Comparison of ENCODE assay signal across 8 cellular contexts in genomic region chr9:69758981-69759477, GRCh38. TPM values are rescaled to one million over a fixed set of nuclear protein-coding genes. Genes with fewer than 3 reads are reported as not detected.
DNase-seq lines count a peak whose midpoint lies in the region; ATAC-seq, FAIRE-seq and TF ChIP-seq lines count a peak whose summit lies in the region.

No MANE protein-coding gene starts in this region.

- H3K36me3 ChIP-seq in K562 (ENCODE audit: control insufficient read depth, insufficient read depth, low read length) (peaks cover 22% of the 10 kb centered on the region), left lung (no peaks in the 10 kb centered on the region), thyroid gland (no peaks in the 10 kb centered on the region)

- peak; percentile 75 for FAIRE-seq in A204.1 (lab: Jason Lieb, UNC)
- FAIRE-seq in K562 (lab: Jason Lieb, UNC): no peak

- TSS peak; percentile 43 for BruUV-seq in K562 (replicated peaks; lab: Mats Ljungman, UMichigan)

- TF ChIP-seq CTCF in K562 (IDR thresholded peaks at IDR 0.05 in 2 of 3, conservative IDR thresholded peaks at IDR 0.05 in 1 of 3; ENCODE audit: insufficient read depth in 2 of 3, low read depth in 1 of 3, low read length in 3 of 3) (no peak), left lung (IDR thresholded peaks at IDR 0.05) (no peak), thyroid gland (IDR thresholded peaks at IDR 0.05) (no peak)

- TF ChIP-seq POLR2A in K562 (conservative IDR thresholded peaks at IDR 0.05) (no peak), thyroid gland (IDR thresholded peaks at IDR 0.05) (no peak)

- H3K9ac ChIP-seq in K562 (ENCODE audit: insufficient read depth in 1 of 2, low read depth in 2 of 2, low read length in 2 of 2): peak overlapping the region; percentile 91 to 92

- peaks cover 56% of the 10 kb centered on the region for H3K79me2 ChIP-seq in K562 (ENCODE audit: control insufficient read depth, insufficient read depth, low read length)

- in situ Hi-C loops in K562 (cut with MboI): no loop called here

- no peaks in the 10 kb centered on the region for H3K9me1 ChIP-seq in K562 (ENCODE audit: control insufficient read depth, insufficient read depth, low read length)

- peak; percentile 27 for DNase-seq in Jurkat, Clone E6-1 (ENCODE audit: low read depth, low spot score)
- DNase-seq in K562 (ENCODE audit: extremely low read depth in 1 of 4, low spot score in 3 of 4): peak in 1 of 4 experiments; percentile 4
- no peak for DNase-seq in left lung
- no peak for DNase-seq in thyroid gland
- DNase-seq in NCI-H187 treated with DMSO at 0.1 percent for 48 hours (lab: John Stamatoyannopoulos, UW): no peak

- no peaks in the 10 kb centered on the region for H4K20me1 ChIP-seq in K562 (replicated peaks; ENCODE audit: control insufficient read depth, insufficient read depth, low read length)

- TF ChIP-seq EP300 in K562 (IDR thresholded peaks at IDR 0.05; ENCODE audit: low read length): no peak

- H3K9me3 ChIP-seq in K562 (replicated peaks; ENCODE audit: control insufficient read depth, insufficient read depth, low read depth, low read length) (no peaks in the 10 kb centered on the region), left lung (no peaks in the 10 kb centered on the region), thyroid gland (no peaks in the 10 kb centered on the region)

- POLR2A ChIA-PET in K562 (lab: Yijun Ruan, JAX): no interaction called here

- WGBS in K562 (ENCODE audit: insufficient coverage, low coverage, missing lambda C conversion rate): 0% methylated on average over 6 of the region's 8 CpGs
- 0 to 2% methylated on average over 8 of the region's 8 CpGs for WGBS in thyroid gland, 2 donors

- H3K4me1 ChIP-seq in K562 (replicated peaks in 1 of 2; ENCODE audit: control insufficient read depth in 2 of 2, insufficient read depth in 2 of 2, low read length in 2 of 2) (peaks cover 0 to 4% of the 10 kb centered on the region in 2 experiments; a peak in 4 of 5 replicates), left lung (peaks cover 2 to 32% of the 10 kb centered on the region in 2 donors), thyroid gland (peaks cover 0 to 4% of the 10 kb centered on the region in 2 donors)

- H3K4me3 ChIP-seq in Jurkat, Clone E6-1 (ENCODE audit: low read length): peak overlapping the region; percentile 87
- H3K4me3 ChIP-seq in K562: peak overlapping the region; percentile 71
- H3K4me3 ChIP-seq in left lung: peak overlapping the region; percentile 59 to 86
- peak overlapping the region; percentile 8 to 92 (median 13) for H3K4me3 ChIP-seq in thyroid gland (replicated peaks in 1 of 3)

- no peak for TF ChIP-seq RAD21 in K562 (CRISPR knock-in tag; conservative IDR thresholded peaks at IDR 0.05 in 1 of 2, IDR thresholded peaks at IDR 0.05 in 1 of 2)

- no peaks in the 10 kb centered on the region for H3K27me3 ChIP-seq in K562 (ENCODE audit: control insufficient read depth in 2 of 2, insufficient read depth in 2 of 2, low read length in 2 of 2)
- H3K27me3 ChIP-seq in left lung: no peaks in the 10 kb centered on the region
- H3K27me3 ChIP-seq in thyroid gland: no peaks in the 10 kb centered on the region

- ATAC-seq in GM18867 (IDR thresholded peaks at IDR 0.05; ENCODE audit: unreplicated experiment) (peak; percentile 3), K562 (peak; percentile 12; the same call in 2 of the 3 replicates), left lung (peak; percentile 2), HG02571 (IDR thresholded peaks at IDR 0.05; ENCODE audit: unreplicated experiment) (no peak)

- CTCF ChIA-PET in K562 (lab: Yijun Ruan, JAX; ENCODE audit: low intra/inter-chr PET ratio): no interaction called here

- H3K27ac ChIP-seq in K562 (ENCODE audit: extremely low read depth, low read depth, low read length) (peak overlapping the region; percentile 88), left lung (peak overlapping the region; percentile 98 to 99), thyroid gland (peak overlapping the region; percentile 77 to 95 (median 87))

- H2AFZ ChIP-seq in K562 (ENCODE audit: low read depth, low read length): peak overlapping the region; percentile 85

- H3K4me2 ChIP-seq in K562 (ENCODE audit: insufficient read depth, low read length): peak overlapping the region; percentile 96

- intact Hi-C loops in K562 (cut with micrococcal nuclease) (loop anchor here (5.0 kb wide), 1 partner anchor 87 kb away; the partner anchor contains the start of gene APBA1), left lung (cut with DNase I) (no loop called here), thyroid gland (cut with DNase I) (no loop called here)

TF ChIP-seq in K562, 482 proteins besides CTCF, POLR2A, EP300 and RAD21 (continues in another document):
- TF ChIP-seq, protein P1, sequence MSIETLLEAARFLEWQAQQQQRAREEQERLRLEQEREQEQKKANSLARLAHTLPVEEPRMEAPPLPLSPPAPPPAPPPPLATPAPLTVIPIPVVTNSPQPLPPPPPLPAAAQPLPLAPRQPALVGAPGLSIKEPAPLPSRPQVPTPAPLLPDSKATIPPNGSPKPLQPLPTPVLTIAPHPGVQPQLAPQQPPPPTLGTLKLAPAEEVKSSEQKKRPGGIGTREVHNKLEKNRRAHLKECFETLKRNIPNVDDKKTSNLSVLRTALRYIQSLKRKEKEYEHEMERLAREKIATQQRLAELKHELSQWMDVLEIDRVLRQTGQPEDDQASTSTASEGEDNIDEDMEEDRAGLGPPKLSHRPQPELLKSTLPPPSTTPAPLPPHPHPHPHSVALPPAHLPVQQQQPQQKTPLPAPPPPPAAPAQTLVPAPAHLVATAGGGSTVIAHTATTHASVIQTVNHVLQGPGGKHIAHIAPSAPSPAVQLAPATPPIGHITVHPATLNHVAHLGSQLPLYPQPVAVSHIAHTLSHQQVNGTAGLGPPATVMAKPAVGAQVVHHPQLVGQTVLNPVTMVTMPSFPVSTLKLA (conservative IDR thresholded peaks at IDR 0.05): 0 out of 4 replicates have a peak, but pooled peaks of 1 of the 2 experiments have one; percentile 12
- TF ChIP-seq RREB1 (CRISPR knock-in tag; IDR thresholded peaks at IDR 0.05) (no peak), NFIC (IDR thresholded peaks at IDR 0.05) (no peak)

RNA-seq across cellular contexts. Expression of gene PTAR1, which starts 0.8 kb away (rescaled TPM):
- polyA plus RNA-seq in Jurkat, Clone E6-1 (2012; ENCODE audit: insufficient read depth, insufficient read length): 21.7 TPM
- 44.5 and 102 TPM in 2 replicates for total RNA-seq in K562 (2011; cell fraction: chromatin; rRNA removed; ENCODE audit: low replicate concordance)
- 19.3 and 25.8 TPM in 2 replicates for total RNA-seq in K562 (2011; cell fraction: nucleolus; rRNA removed)
- 59.2 and 97.3 TPM in 2 replicates for total RNA-seq in K562 (2011; cell fraction: nucleoplasm; rRNA removed)
- total RNA-seq in K562 (2014; rRNA removed) (27.3 and 30.9 TPM in 2 replicates), K562 (2014; rRNA removed; fragmentation: Illumina TruSeq; extraction: Trizol) (48.0 and 52.4 TPM in 2 replicates), K562 (2015; rRNA removed; fragmentation: Illumina TruSeq; extraction: Trizol) (37.6 and 38.0 TPM in 2 replicates), K562 (2021) (29.3 and 31.7 TPM in 2 replicates), left lung (10 to 100 TPM; 49.5 to 53.5 TPM), thyroid gland (10 to 100 TPM; 67.9 to 80.9 (median 74.5) TPM)
- polyA plus RNA-seq in K562 (2011; rRNA removed) (28.0 and 31.0 TPM in 2 replicates), K562 (2014; fragmentation: Illumina TruSeq; extraction: Trizol) (24.7 and 26.2 TPM in 2 replicates), K562 (2014; fragmentation: Nextera tagmentation; extraction: Ambion mirVana) (10 to 100 TPM; 10.1 to 10.8 TPM), K562 (2014; rRNA removed) (16.1 and 17.5 TPM in 2 replicates)
- 3.8 and 11.3 TPM in 2 replicates for polyA plus RNA-seq in K562 (2011; cell fraction: cytosol; rRNA removed)
- polyA plus RNA-seq in K562 (2011; cell fraction: nucleus; rRNA removed): 56.9 and 96.3 TPM in 2 replicates
- polyA plus RNA-seq in K562 (2012): 12.0 and 15.0 TPM in 2 replicates
- polyA minus RNA-seq in K562 (2011; rRNA and poly(A)+ RNA removed): 69.1 and 99.4 TPM in 2 replicates
- 18.3 and 21.9 TPM in 2 replicates for polyA minus RNA-seq in K562 (2011; cell fraction: cytosol; rRNA and poly(A)+ RNA removed)
- polyA minus RNA-seq in K562 (2011; cell fraction: nucleus; rRNA and poly(A)+ RNA removed): 59.6 and 122 TPM in 2 replicates

Comparison
In these comparisons a context has a peak if more than half of its experiments do, and no peak if none do; other contexts are left out.
1. H3K4me3 ChIP-seq: peak in every context shown above with its lines; median percentile 87 in Jurkat, Clone E6-1; 72 in left lung; 71 in K562; 13 in thyroid gland.